In genomic region chr11:83044958-83045712, GRCh38 we compare ENCODE assay signal across 9 cellular contexts. TPM values are rescaled to one million over a fixed set of nuclear protein-coding genes. Genes with fewer than 3 reads are reported as not detected.
DNase-seq lines count a peak whose midpoint lies in the region; ATAC-seq, FAIRE-seq and TF ChIP-seq lines count a peak whose summit lies in the region.
"Had no signal": no experiment of that assay in that cellular context is flagged by ENCODE, and none has a peak within 500 bp of the region (broad histone marks: within the 10 kb centered on the region; RNA-seq: fewer than 3 reads in every experiment).

No MANE protein-coding gene starts in this region.

- H3K27me3 Mint-ChIP-seq in memory B cell (no peaks in the 10 kb centered on the region), immature natural killer cell (ENCODE audit: low read depth in 3 of 3) (no peaks in the 10 kb centered on the region)

- H3K36me3 ChIP-seq in RWPE2 (ENCODE audit: low read depth), result no peaks in the 10 kb centered on the region
- H3K36me3 ChIP-seq: BLaER1 had no signal

- peak overlapping the region; percentile 41 for H3K27ac ChIP-seq in RWPE2 (ENCODE audit: poor library complexity, severe bottlenecking)
- H3K27ac ChIP-seq: BLaER1 had no signal

- H3K4me1 Mint-ChIP-seq in memory B cell, result peaks cover 51% of the 10 kb centered on the region
- no peaks in the 10 kb centered on the region for H3K4me1 Mint-ChIP-seq in immature natural killer cell

- H3K27ac Mint-ChIP-seq in memory B cell, result peak overlapping the region; percentile 70
- peak overlapping the region in 2 of 6 donors; percentile 5 to 44 for H3K27ac Mint-ChIP-seq in immature natural killer cell

- H3K4me1 ChIP-seq in RWPE2 (ENCODE audit: insufficient read depth, poor library complexity, severe bottlenecking), result peaks cover 27% of the 10 kb centered on the region

- DNase-seq in activated CD4-positive, CD25-positive, alpha-beta regulatory T cell (lab: John Stamatoyannopoulos, UW), result no peak
- DNase-seq in RWPE2 (ENCODE audit: low spot score), result no peak
- DNase-seq in memory B cell (ENCODE audit: low spot score in 2 of 2), result no peak
- DNase-seq in immature natural killer cell, result no peak
- no peak for DNase-seq in activated gamma-delta T cell (lab: John Stamatoyannopoulos, UW)
- DNase-seq in GM19239 (ENCODE audit: insufficient read length, low spot score), result no peak

- H3K4me3 Mint-ChIP-seq in memory B cell (peak overlapping the region; percentile 14), immature natural killer cell (peak overlapping the region in 1 of 5 donors; percentile 5)

- H3K4me3 ChIP-seq in RWPE2 (ENCODE audit: severe bottlenecking), result no peak overlapping the region
- H3K4me3 ChIP-seq: BLaER1 had no signal

- H3K9me3 Mint-ChIP-seq in memory B cell (no peaks in the 10 kb centered on the region), immature natural killer cell (no peaks in the 10 kb centered on the region)

- no peak for FAIRE-seq in GM19239 (lab: Jason Lieb, UNC)

- peak; percentile 97 to 98 for ATAC-seq in activated CD4-positive, CD25-positive, alpha-beta regulatory T cell treated with anti-CD3 and anti-CD28 coated beads, Interleukin-2, amount 50 U/mL, for 24 hours
- ATAC-seq in HG02981 (IDR thresholded peaks at IDR 0.05; ENCODE audit: unreplicated experiment), result peak; percentile 78
- peak; percentile 97 for ATAC-seq in RWPE2 (ENCODE audit: low read depth)
- ATAC-seq in memory B cell (ENCODE audit: low read depth), result peak; percentile 54

- H3K36me3 Mint-ChIP-seq in memory B cell (no peaks in the 10 kb centered on the region), immature natural killer cell (peaks cover 0 to under 1% (median 0%) of the 10 kb centered on the region in 3 donors)

- no peaks in the 10 kb centered on the region for H3K27me3 ChIP-seq in RWPE2 (ENCODE audit: insufficient read depth, poor library complexity, severe bottlenecking)
- H3K27me3 ChIP-seq: BLaER1 had no signal

- H3K9me3 ChIP-seq in RWPE2 (ENCODE audit: severe bottlenecking), result no peaks in the 10 kb centered on the region
- H3K9me3 ChIP-seq: BLaER1 had no signal

- no peak for TF ChIP-seq CTCF in RWPE2 (IDR thresholded peaks at IDR 0.05; ENCODE audit: poor library complexity, severe bottlenecking)

RNA-seq across cellular contexts. Expression of gene RAB30, which starts 26.6 kb away (rescaled TPM):
- 1 to 10 TPM; 2.2 to 6.5 (median 6.0) TPM for polyA plus RNA-seq in immature natural killer cell
